In genomic region chr5:159102294-159102934, GRCh38 we compare ENCODE assay signal across 14 cellular contexts. TPM values are rescaled to one million over a fixed set of nuclear protein-coding genes. Genes with fewer than 3 reads are reported as not detected.
DNase-seq lines count a peak whose midpoint lies in the region; ATAC-seq and TF ChIP-seq lines count a peak whose summit lies in the region.
"Had no signal": no experiment of that assay in that cellular context is flagged by ENCODE, and none has a peak within 500 bp of the region (broad histone marks: within the 10 kb centered on the region; RNA-seq: fewer than 3 reads in every experiment).

No MANE protein-coding gene starts in this region.

- H3K9me3 ChIP-seq in BLaER1 (no peaks in the 10 kb centered on the region), GM23248 (ENCODE audit: low read depth) (no peaks in the 10 kb centered on the region), psoas muscle (no peaks in the 10 kb centered on the region)

- no peaks in the 10 kb centered on the region for H3K9me2 ChIP-seq in GM23248 (ENCODE audit: insufficient read depth)

- in situ Hi-C loops in GM23248 (cut with MboI), result loop anchor here (10.0 to 25.0 kb wide), 2 partner anchors 928 to 1090 kb away; no protein-coding TSS in a partner anchor

- H3F3A ChIP-seq in GM23248 (ENCODE audit: insufficient read depth), result peaks cover 32% of the 10 kb centered on the region

- H3K4me2 ChIP-seq in BLaER1 (peak overlapping the region; percentile 97), GM23248 (ENCODE audit: unreplicated experiment) (peak overlapping the region; percentile 31)
- H3K4me2 ChIP-seq: KMS-11 had no signal

- peak overlapping the region; percentile 100 for H3K9ac ChIP-seq in BLaER1
- no peak overlapping the region; the same call in 1 of the 2 replicates for H3K9ac ChIP-seq in GM23248
- H3K9ac ChIP-seq: KMS-11 had no signal

- peak; percentile 60 for DNase-seq in GM23248
- no peak for DNase-seq in coronary artery (ENCODE audit: low spot score)
- no peak for DNase-seq in psoas muscle
- no peak for DNase-seq in NCI-H774 (lab: John Stamatoyannopoulos, UW)
- DNase-seq in HPDE6-E6E7 (ENCODE audit: extremely low spot score), result no peak
- no peak for DNase-seq in NCI-H446 (lab: John Stamatoyannopoulos, UW)
- DNase-seq: activated CD4-positive, alpha-beta memory T cell treated with anti-CD3 and anti-CD28 coated beads, Interleukin-2, amount 10 ng/mL, durations not matched to agents 7 days and 5 days; activated T-cell treated with anti-CD3 and anti-CD28 coated beads, Interleukin-2, amount 50 U/mL, for 72 hours; effector memory CD8-positive, alpha-beta T cell; foreskin keratinocyte had no signal

- TF ChIP-seq CTCF in coronary artery (IDR thresholded peaks at IDR 0.05) (no peak), psoas muscle (IDR thresholded peaks at IDR 0.05) (no peak)

- H3K27ac ChIP-seq in BLaER1 (peak overlapping the region; percentile 100), GM23248 (no peak overlapping the region), coronary artery (peak overlapping the region in 1 of 2 donors; percentile 90), psoas muscle (no peak overlapping the region)
- H3K27ac ChIP-seq: foreskin keratinocyte, KMS-11 had no signal

- ATAC-seq in psoas muscle (no peak), HG02759 (IDR thresholded peaks at IDR 0.05; ENCODE audit: unreplicated experiment) (no peak)
- ATAC-seq: activated T-cell treated with anti-CD3 and anti-CD28 coated beads, Interleukin-2, amount 50 U/mL, for 72 hours; effector memory CD8-positive, alpha-beta T cell; foreskin keratinocyte; Panc1 had no signal

- peaks cover 25% of the 10 kb centered on the region for H3K79me2 ChIP-seq in GM23248 (ENCODE audit: insufficient read depth)

- intact Hi-C loops in psoas muscle (cut with DNase I), result loop anchor here (10.0 kb wide), 2 partner anchors 298 to 1028 kb away; no protein-coding TSS in a partner anchor

- peaks cover 21% of the 10 kb centered on the region for H3K36me3 ChIP-seq in BLaER1
- H3K36me3 ChIP-seq in GM23248 (ENCODE audit: low read depth), result no peaks in the 10 kb centered on the region
- no peaks in the 10 kb centered on the region for H3K36me3 ChIP-seq in psoas muscle (ENCODE audit: insufficient read depth in 1 of 2, low read depth in 1 of 2)

- H3K4me3 ChIP-seq in BLaER1 (peak overlapping the region; percentile 98), GM23248 (peak overlapping the region; percentile 99; the same call in 1 of the 2 replicates), coronary artery (peak overlapping the region; percentile 85), psoas muscle (peak overlapping the region; percentile 71)

- WGBS in GM23248 (ENCODE audit: low coverage in 1 of 2, low lambda C conversion rate in 2 of 2, missing lambda C conversion rate in 2 of 2), 2 experiments, result 28 to 30% methylated on average over 1 of the region's 1 CpG
- WGBS in psoas muscle, 3 donors, result 70 to 81% (median 73%) methylated on average over 1 of the region's 1 CpG

- H3K4me1 ChIP-seq in BLaER1 (peaks cover 22% of the 10 kb centered on the region), GM23248 (ENCODE audit: insufficient read depth) (peaks cover 14% of the 10 kb centered on the region), psoas muscle (no peaks in the 10 kb centered on the region)
- H3K4me1 ChIP-seq: foreskin keratinocyte had no signal

- no peaks in the 10 kb centered on the region for H3K27me3 ChIP-seq in BLaER1
- no peaks in the 10 kb centered on the region for H3K27me3 ChIP-seq in GM23248 (replicated peaks; ENCODE audit: insufficient read depth)
- peaks cover 6 to 87% (median 18%) of the 10 kb centered on the region in 3 donors for H3K27me3 ChIP-seq in psoas muscle (ENCODE audit: insufficient read depth in 3 of 3, low read length in 2 of 3)

- H4K20me1 ChIP-seq in BLaER1 (peaks cover 24% of the 10 kb centered on the region; the same call in 1 of the 2 replicates), GM23248 (ENCODE audit: insufficient read depth) (no peaks in the 10 kb centered on the region)

- no peak overlapping the region for H2AFZ ChIP-seq in GM23248

RNA-seq across cellular contexts. Expression of gene EBF1, which starts 2.7 kb away (rescaled TPM):
- total RNA-seq in GM23248 (2014; rRNA removed; shearing (Covaris generic)), result 9.7 and 16.7 TPM in 2 replicates
- polyA plus RNA-seq in GM23248 (2016; fragmentation: Nextera tagmentation; extraction: Ambion mirVana) (27.5 and 32.1 TPM in 2 replicates), psoas muscle (1 to 10 TPM; 1.8 to 2.5 (median 2.4) TPM)
- total RNA-seq in psoas muscle, result 10 to 100 TPM in 1 of 4 donors, 1 to 10 TPM in 3; 4.5 to 13.2 (median 6.0) TPM
- total RNA-seq: foreskin keratinocyte had no signal
- polyA plus RNA-seq: foreskin keratinocyte had no signal
